Comparison of ENCODE assay signal across 18 cellular contexts in genomic region chr20:14407336-14407735, GRCh38.
DNase-seq lines count a peak whose midpoint lies in the region; ATAC-seq, FAIRE-seq and TF ChIP-seq lines count a peak whose summit lies in the region.
"Had no signal": no experiment of that assay in that cellular context is flagged by ENCODE, and none has a peak within 500 bp of the region (broad histone marks: within the 10 kb centered on the region; RNA-seq: fewer than 3 reads in every experiment).

No MANE protein-coding gene starts in this region.

- H3K4me1 ChIP-seq in H9 (ENCODE audit: insufficient read depth, low read length) (no peaks in the 10 kb centered on the region), astrocyte (ENCODE audit: insufficient read depth, low read length) (peaks cover 4% of the 10 kb centered on the region), mesenchymal stem cell (ENCODE audit: control insufficient read depth, insufficient read depth, low read depth, low read length) (peaks cover 1% of the 10 kb centered on the region), smooth muscle cell (ENCODE audit: low read depth) (peaks cover 3% of the 10 kb centered on the region)

- H3K27ac Mint-ChIP-seq in H9 (no peak overlapping the region), astrocyte (ENCODE audit: unreplicated experiment) (peak overlapping the region; percentile 82)
- H3K27ac Mint-ChIP-seq: B cell had no signal

- no CpG with 5 or more reads among the region's 3 CpGs for WGBS in H9 (ENCODE audit: extremely low coverage, insufficient read length, low lambda C conversion rate)
- WGBS in mesenchymal stem cell = 100% methylated on average over 1 of the region's 3 CpGs
- 89% methylated on average over 3 of the region's 3 CpGs for WGBS in smooth muscle cell (ENCODE audit: low lambda C conversion rate)

- no peak overlapping the region for H4K91ac ChIP-seq in H9 (ENCODE audit: insufficient read length, low read depth, low read length)
- H4K91ac ChIP-seq in mesenchymal stem cell (ENCODE audit: low read length) = no peak overlapping the region

- peaks cover 0 to 9% of the 10 kb centered on the region in 2 experiments; a peak in 3 of 4 replicates for H3K4me1 Mint-ChIP-seq in H9
- H3K4me1 Mint-ChIP-seq in astrocyte (ENCODE audit: low read depth, unreplicated experiment) = peaks cover 16% of the 10 kb centered on the region
- H3K4me1 Mint-ChIP-seq: B cell had no signal

- H2BK12ac ChIP-seq in H9 (ENCODE audit: insufficient read length, low read depth, low read length) (no peak overlapping the region), mesenchymal stem cell (ENCODE audit: low read length in 2 of 2) (no peak overlapping the region)

- H3K4ac ChIP-seq in H9 (ENCODE audit: low read depth, low read length) (no peak overlapping the region), mesenchymal stem cell (ENCODE audit: low read depth in 1 of 2, low read length in 2 of 2) (no peak overlapping the region)

- H2BK5ac ChIP-seq in H9 (ENCODE audit: insufficient read length, low read length) (no peak overlapping the region), mesenchymal stem cell (ENCODE audit: low read depth, low read length, poor library complexity, severe bottlenecking) (no peak overlapping the region)

- ATAC-seq in GM19452 (IDR thresholded peaks at IDR 0.05; ENCODE audit: unreplicated experiment) = no peak
- ATAC-seq in GM21717 (IDR thresholded peaks at IDR 0.05; ENCODE audit: unreplicated experiment) = no peak
- ATAC-seq: K562 had no signal

- H3K27me3 Mint-ChIP-seq in H9 (ENCODE audit: low read depth) (peaks cover 2% of the 10 kb centered on the region; the same call in 1 of the 2 replicates), astrocyte (ENCODE audit: low read depth, unreplicated experiment) (no peaks in the 10 kb centered on the region)
- H3K27me3 Mint-ChIP-seq: B cell had no signal

- no peak overlapping the region for H4K5ac ChIP-seq in H9 (ENCODE audit: insufficient read length, low read depth, low read length)

- H3K14ac ChIP-seq in H9 (ENCODE audit: insufficient read depth, low read length) (no peak overlapping the region), mesenchymal stem cell (ENCODE audit: low read length in 2 of 2) (no peak overlapping the region)

- no peak overlapping the region for H3K4me3 ChIP-seq in astrocyte (ENCODE audit: insufficient read depth, low read depth, low read length)
- H3K4me3 ChIP-seq in mesenchymal stem cell (ENCODE audit: insufficient read depth in 1 of 2, low read depth in 1 of 2, low read length in 2 of 2) = no peak overlapping the region
- no peak overlapping the region for H3K4me3 ChIP-seq in smooth muscle cell
- H3K4me3 ChIP-seq: K562 had no signal

- H3K4me3 Mint-ChIP-seq in H9 (no peak overlapping the region), astrocyte (ENCODE audit: unreplicated experiment) (no peak overlapping the region)
- H3K4me3 Mint-ChIP-seq: B cell had no signal

- H3K79me2 ChIP-seq in H9 (ENCODE audit: insufficient read depth, low read length) (no peaks in the 10 kb centered on the region), astrocyte (ENCODE audit: insufficient read depth, low read length) (no peaks in the 10 kb centered on the region), smooth muscle cell (ENCODE audit: low read depth) (no peaks in the 10 kb centered on the region)

- TF ChIP-seq CTCF in H9 (conservative IDR thresholded peaks at IDR 0.05) (no peak), astrocyte (IDR thresholded peaks at IDR 0.05; ENCODE audit: insufficient read depth, low read depth, low read length) (no peak), smooth muscle cell (IDR thresholded peaks at IDR 0.05; ENCODE audit: borderline replicate concordance, insufficient read depth, poor library complexity, severe bottlenecking) (no peak)

- H2BK20ac ChIP-seq in H9 (ENCODE audit: low read depth, low read length, poor library complexity, severe bottlenecking) = no peak overlapping the region

- H4K20me1 ChIP-seq in H9 (ENCODE audit: control insufficient read depth, insufficient read depth, insufficient read length) (no peaks in the 10 kb centered on the region), astrocyte (ENCODE audit: insufficient read depth, low read length) (no peaks in the 10 kb centered on the region), smooth muscle cell (ENCODE audit: low read depth) (no peaks in the 10 kb centered on the region)

- H3K27ac ChIP-seq in H9 (ENCODE audit: insufficient read length, low read depth, low read length) = no peak overlapping the region
- no peak overlapping the region for H3K27ac ChIP-seq in astrocyte (ENCODE audit: low read depth, low read length)
- H3K27ac ChIP-seq in mesenchymal stem cell (ENCODE audit: low read length, poor library complexity, severe bottlenecking) = peak overlapping the region; percentile 72
- peak overlapping the region; percentile 7 for H3K27ac ChIP-seq in smooth muscle cell (ENCODE audit: low read depth)
- H3K27ac ChIP-seq: GM23248 had no signal

- H3K23ac ChIP-seq in H9 (ENCODE audit: insufficient read length, low read depth, low read length) (no peak overlapping the region), mesenchymal stem cell (ENCODE audit: low read length in 2 of 2) (no peak overlapping the region)

- H2AFZ ChIP-seq in H9 (ENCODE audit: low read length) (no peak overlapping the region), astrocyte (ENCODE audit: low read depth, low read length) (no peak overlapping the region), mesenchymal stem cell (ENCODE audit: low read depth, low read length) (no peak overlapping the region), smooth muscle cell (ENCODE audit: low read depth) (no peak overlapping the region)
- H2AFZ ChIP-seq: GM23248 had no signal

- H3K18ac ChIP-seq in H9 (ENCODE audit: insufficient read length, low read depth, low read length) (no peak overlapping the region), mesenchymal stem cell (ENCODE audit: low read depth in 1 of 2, low read length in 2 of 2) (no peak overlapping the region)

- H3K79me1 ChIP-seq in H9 (ENCODE audit: insufficient read depth, low read depth, low read length, poor library complexity, severe bottlenecking) (no peaks in the 10 kb centered on the region), mesenchymal stem cell (replicated peaks; ENCODE audit: low read length, poor library complexity, severe bottlenecking) (no peaks in the 10 kb centered on the region)

- H3T11ph ChIP-seq in H9 (ENCODE audit: low read length) = peak overlapping the region; percentile 6

- no peaks in the 10 kb centered on the region for H3K36me3 ChIP-seq in astrocyte (ENCODE audit: insufficient read depth, low read length)
- no peaks in the 10 kb centered on the region for H3K36me3 ChIP-seq in mesenchymal stem cell (ENCODE audit: control insufficient read depth in 1 of 2, insufficient read depth in 2 of 2, low read depth in 1 of 2, low read length in 2 of 2)
- H3K36me3 ChIP-seq in smooth muscle cell (ENCODE audit: low read depth) = no peaks in the 10 kb centered on the region

- no peaks in the 10 kb centered on the region for H3K23me2 ChIP-seq in H9 (ENCODE audit: insufficient read length, low read depth, low read length, poor library complexity, severe bottlenecking)

- H3K4me2 ChIP-seq in H9 (ENCODE audit: insufficient read depth, insufficient read length, low read length) = no peak overlapping the region
- H3K4me2 ChIP-seq in astrocyte (ENCODE audit: low read length) = no peak overlapping the region
- H3K4me2 ChIP-seq in mesenchymal stem cell (ENCODE audit: low read length, poor library complexity, severe bottlenecking) = no peak overlapping the region
- no peak overlapping the region for H3K4me2 ChIP-seq in smooth muscle cell
- H3K4me2 ChIP-seq: SK-N-SH had no signal

- H3K9ac ChIP-seq in H9 (ENCODE audit: extremely low read depth, insufficient read length, low read length) (no peak overlapping the region), astrocyte (ENCODE audit: low read length) (no peak overlapping the region), mesenchymal stem cell (ENCODE audit: low read length) (no peak overlapping the region), smooth muscle cell (ENCODE audit: low read depth) (no peak overlapping the region)
- H3K9ac ChIP-seq: GM23248, SK-N-SH had no signal

- H2BK15ac ChIP-seq in H9 (ENCODE audit: low read depth, low read length) (no peak overlapping the region), mesenchymal stem cell (ENCODE audit: low read depth, poor library complexity, severe bottlenecking) (no peak overlapping the region)

- no peaks in the 10 kb centered on the region for H3F3A ChIP-seq in smooth muscle cell (ENCODE audit: low read depth)

- no peak for FAIRE-seq in astrocyte (lab: Jason Lieb, UNC)
- FAIRE-seq: GM12891, K562 had no signal

- H3K9me3 Mint-ChIP-seq in H9 (no peaks in the 10 kb centered on the region), astrocyte (ENCODE audit: unreplicated experiment) (no peaks in the 10 kb centered on the region)

- H2BK120ac ChIP-seq in H9 (ENCODE audit: low read depth, low read length, poor library complexity, severe bottlenecking) (no peak overlapping the region), mesenchymal stem cell (ENCODE audit: low read depth, low read length) (no peak overlapping the region)

- no peak for DNase-seq in H9
- no peak for DNase-seq in astrocyte (ENCODE audit: low read depth)
- no peak for DNase-seq in mesenchymal stem cell
- DNase-seq in smooth muscle cell (lab: John Stamatoyannopoulos, UW; ENCODE audit: unreplicated experiment) = no peak
- DNase-seq in RKO (ENCODE audit: low spot score) = no peak
- DNase-seq: DMS153, GM23248, NCI-H1105 treated with DMSO at 0.1 percent for 48 hours, NCI-H1694, NCI-H2081 treated with DMSO at 0.1 percent for 48 hours, NCI-H446 treated with DMSO at 0.1 percent for 48 hours, SHP77 treated with DMSO at 0.1 percent for 48 hours, SK-N-SH had no signal

- H3K56ac ChIP-seq in H9 (ENCODE audit: insufficient read length, low read depth, low read length) = no peak overlapping the region

- H3K9me3 ChIP-seq in H9 (ENCODE audit: control insufficient read depth, low read depth, low read length) (no peaks in the 10 kb centered on the region), astrocyte (ENCODE audit: insufficient read depth, low read depth, low read length) (no peaks in the 10 kb centered on the region), mesenchymal stem cell (ENCODE audit: control insufficient read depth, low read length) (no peaks in the 10 kb centered on the region), smooth muscle cell (replicated peaks; ENCODE audit: low read depth) (no peaks in the 10 kb centered on the region)
- H3K9me3 ChIP-seq: SK-N-SH had no signal

- H2AK5ac ChIP-seq in H9 (ENCODE audit: insufficient read length, low read length) = no peak overlapping the region
- H2AK5ac ChIP-seq in mesenchymal stem cell (ENCODE audit: low read length, severe bottlenecking) = no peak overlapping the region

- H4K8ac ChIP-seq in H9 (replicated peaks; ENCODE audit: insufficient read length, low read depth, low read length) (no peak overlapping the region), mesenchymal stem cell (ENCODE audit: low read length) (no peak overlapping the region)

- peaks cover 4% of the 10 kb centered on the region; the same call in 1 of the 2 replicates for H3K27me3 ChIP-seq in H9 (ENCODE audit: insufficient read depth, low read length)
- no peaks in the 10 kb centered on the region for H3K27me3 ChIP-seq in astrocyte (ENCODE audit: insufficient read depth, low read length)
- H3K27me3 ChIP-seq in mesenchymal stem cell (ENCODE audit: control insufficient read depth in 1 of 2, insufficient read depth in 1 of 2, low read length in 2 of 2) = no peaks in the 10 kb centered on the region
- no peaks in the 10 kb centered on the region for H3K27me3 ChIP-seq in smooth muscle cell (ENCODE audit: low read depth)

- no peaks in the 10 kb centered on the region for H3K36me3 Mint-ChIP-seq in H9 (ENCODE audit: insufficient read depth in 1 of 3, low read depth in 3 of 3)
- no peaks in the 10 kb centered on the region for H3K36me3 Mint-ChIP-seq in astrocyte (ENCODE audit: low read depth, unreplicated experiment)

Comparison
In these comparisons a context has a peak if more than half of its experiments do, and no peak if none do; other contexts are left out.
1. H3K27ac ChIP-seq: peak in mesenchymal stem cell (single experiment) and smooth muscle cell (single experiment); none in H9 (single experiment) and astrocyte (single experiment).